In the genomic region with DNA sequence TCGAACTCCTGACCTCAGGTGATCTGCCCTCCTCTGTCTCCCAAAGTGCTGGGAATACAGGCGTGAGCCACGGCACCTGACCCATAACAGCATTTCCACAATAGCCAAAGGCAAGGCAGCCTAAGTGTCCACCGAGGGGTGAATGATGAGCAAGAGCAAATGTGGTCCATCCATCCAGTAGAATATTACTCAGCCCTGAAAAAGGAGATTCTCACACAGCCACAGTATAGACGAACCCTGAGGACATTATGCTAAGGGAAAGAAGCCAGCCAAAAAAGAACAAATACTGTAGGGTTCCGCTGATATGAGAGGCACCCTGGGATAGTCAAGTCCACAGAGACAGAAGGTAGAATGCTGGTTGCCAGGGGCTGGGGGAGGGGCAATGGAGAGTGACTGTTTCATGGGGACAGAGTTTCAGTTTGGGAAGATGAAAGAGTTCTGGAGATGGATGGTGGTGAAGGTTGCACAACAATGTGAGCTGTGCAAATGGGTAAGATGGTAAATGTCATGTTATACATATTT, we compare ENCODE assay signal across 20 cellular contexts.
"Had no signal": no experiment of that assay in that cellular context is flagged by ENCODE, and none has a peak within 500 bp of the region (broad histone marks: within the 10 kb centered on the region; RNA-seq: fewer than 3 reads in every experiment).

No MANE protein-coding gene starts in this region.

- H3K27ac Mint-ChIP-seq: dendritic cell treated with granulocyte-macrophage colony-stimulating factor and Interleukin-4, amounts not matched to agents 40 ng/mL and 50 ng/mL, for 4 days; effector memory CD8-positive, alpha-beta T cell; naive thymus-derived CD4-positive, alpha-beta T cell; stimulated activated naive B cell treated with anti-CD40 and anti-IgM and Interleukin-4, amounts not matched to agents 10 μg/mL and 1 μg/mL and 100 μg/mL, for 72 hours; stimulated activated naive CD8-positive, alpha-beta T cell treated with anti-CD3 and anti-CD28 coated beads, Interleukin-15, amount 100 ng/mL, for 72 hours had no signal

- H3K36me3 Mint-ChIP-seq: naive thymus-derived CD4-positive, alpha-beta T cell; stimulated activated naive B cell treated with anti-CD40 and anti-IgM and Interleukin-4, amounts not matched to agents 10 μg/mL and 1 μg/mL and 100 μg/mL, for 72 hours had no signal

- H3K4me1 ChIP-seq: right atrium auricular region, tibial nerve, upper lobe of right lung had no signal

- H3K27me3 ChIP-seq: ovary, right atrium auricular region, testis had no signal

- H3K9me3 Mint-ChIP-seq: dendritic cell treated with granulocyte-macrophage colony-stimulating factor and Interleukin-4, amounts not matched to agents 40 ng/mL and 50 ng/mL, for 4 days; effector memory CD8-positive, alpha-beta T cell; stimulated activated naive B cell treated with anti-CD40 and anti-IgM and Interleukin-4, amounts not matched to agents 10 μg/mL and 1 μg/mL and 100 μg/mL, for 72 hours; stimulated activated naive CD8-positive, alpha-beta T cell treated with anti-CD3 and anti-CD28 coated beads, Interleukin-15, amount 100 ng/mL, for 72 hours had no signal

- H3K4me3 Mint-ChIP-seq: dendritic cell treated with granulocyte-macrophage colony-stimulating factor and Interleukin-4, amounts not matched to agents 40 ng/mL and 50 ng/mL, for 4 days; effector memory CD8-positive, alpha-beta T cell; naive thymus-derived CD4-positive, alpha-beta T cell; stimulated activated naive B cell treated with anti-CD40 and anti-IgM and Interleukin-4, amounts not matched to agents 10 μg/mL and 1 μg/mL and 100 μg/mL, for 72 hours; stimulated activated naive CD8-positive, alpha-beta T cell treated with anti-CD3 and anti-CD28 coated beads, Interleukin-15, amount 100 ng/mL, for 72 hours had no signal

- H3K36me3 ChIP-seq: ovary, right atrium auricular region, sigmoid colon, tibial nerve, upper lobe of right lung had no signal

- H3K27ac ChIP-seq: ovary, right atrium auricular region, sigmoid colon, tibial nerve, upper lobe of right lung had no signal

- H3K4me3 ChIP-seq: ovary, right atrium auricular region, sigmoid colon, skin epidermis, testis, tibial nerve, upper lobe of right lung had no signal

- ATAC-seq: effector memory CD8-positive, alpha-beta T cell; left colon; left ventricle myocardium superior; naive thymus-derived CD4-positive, alpha-beta T cell; stimulated activated naive B cell treated with anti-CD40 and anti-IgM and Interleukin-4, amounts not matched to agents 10 μg/mL and 1 μg/mL and 100 μg/mL, for 72 hours; stimulated activated naive CD8-positive, alpha-beta T cell treated with anti-CD3 and anti-CD28 coated beads, Interleukin-15, amount 100 ng/mL, for 72 hours; upper lobe of right lung had no signal

- H3K9me3 ChIP-seq: ovary, right atrium auricular region, sigmoid colon, testis, upper lobe of right lung had no signal

- H3K4me1 Mint-ChIP-seq: stimulated activated naive CD8-positive, alpha-beta T cell treated with anti-CD3 and anti-CD28 coated beads, Interleukin-15, amount 100 ng/mL, for 72 hours had no signal

- DNase-seq: effector memory CD8-positive, alpha-beta T cell; foreskin melanocyte; head of caudate nucleus; hippocampal formation; left colon; left ventricle myocardium superior; mesendoderm; naive thymus-derived CD4-positive, alpha-beta T cell; ovary; sigmoid colon; stimulated activated CD4-positive, alpha-beta T cell treated with anti-CD3 and anti-CD28 coated beads, Interleukin-2, amount 100 ng/mL, for 24 hours; stimulated activated CD4-positive, alpha-beta T cell treated with anti-CD3 and anti-CD28 coated beads, Interleukin-4, amount 100 ng/mL, for 4 hours; stimulated activated naive B cell treated with anti-CD40 and anti-IgM and Interleukin-4, amounts not matched to agents 10 μg/mL and 1 μg/mL and 100 μg/mL, for 72 hours; stimulated activated naive CD8-positive, alpha-beta T cell treated with anti-CD3 and anti-CD28 coated beads, Interleukin-15, amount 100 ng/mL, for 72 hours; testis; upper lobe of right lung had no signal
